In the genomic region with DNA sequence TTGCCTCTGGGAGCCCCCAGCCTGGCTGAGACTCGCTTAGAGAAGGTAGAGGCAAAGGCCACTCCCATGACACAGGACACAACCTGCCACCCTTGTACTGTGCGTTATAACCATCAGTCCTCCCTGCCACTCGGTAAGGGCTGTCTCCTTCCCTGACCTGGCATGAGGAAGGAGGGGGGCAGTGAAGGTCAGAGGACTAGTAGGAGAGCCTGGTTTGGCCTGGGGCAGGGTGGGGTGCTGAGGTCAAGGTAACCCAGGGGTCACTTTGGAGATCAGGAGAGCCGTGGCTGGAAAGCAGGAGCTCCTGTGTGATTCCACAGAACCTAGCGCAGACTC, we compare ENCODE assay signal across 14 cellular contexts. TPM values are rescaled to one million over a fixed set of nuclear protein-coding genes. Genes with fewer than 3 reads are reported as not detected.
DNase-seq lines count a peak whose midpoint lies in the region; ATAC-seq, FAIRE-seq and TF ChIP-seq lines count a peak whose summit lies in the region.
"Had no signal": no experiment of that assay in that cellular context is flagged by ENCODE, and none has a peak within 500 bp of the region (broad histone marks: within the 10 kb centered on the region; RNA-seq: fewer than 3 reads in every experiment).

No MANE protein-coding gene starts in this region.

- peaks cover 38% of the 10 kb centered on the region for H3K79me2 ChIP-seq in HepG2 (ENCODE audit: insufficient read depth, low read length)

- peak overlapping the region; percentile 100 for H3K27ac ChIP-seq in HepG2 (ENCODE audit: extremely low read length, insufficient read depth, low read length)
- H3K27ac ChIP-seq in right lobe of liver, result peak overlapping the region in 1 of 3 donors; percentile 98
- H3K27ac ChIP-seq in pancreas, result peak overlapping the region in 3 of 4 donors; percentile 96 to 100 (median 99)

- H3K9me3 ChIP-seq in HepG2 (ENCODE audit: low read length) (peaks cover 6% of the 10 kb centered on the region; the same call in 1 of the 2 replicates), right lobe of liver (no peaks in the 10 kb centered on the region), pancreas (no peaks in the 10 kb centered on the region)

- intact Hi-C loops in HepG2 (cut with micrococcal nuclease; ENCODE audit: unreplicated experiment), result no loop called here
- intact Hi-C loops in right lobe of liver (cut with DNase I), result no loop called here
- intact Hi-C loops in pancreas (cut with DNase I), result no loop called here

- no peak for TF ChIP-seq RAD21 in HepG2 (CRISPR knock-in tag; IDR thresholded peaks at IDR 0.05)

- H3K4me2 ChIP-seq in HepG2 (ENCODE audit: low read depth, low read length), result peak overlapping the region; percentile 93

- no peak for TF ChIP-seq CTCF in HepG2 (CRISPR knock-in tag; IDR thresholded peaks at IDR 0.05)
- TF ChIP-seq CTCF in right lobe of liver (IDR thresholded peaks at IDR 0.05), result no peak
- no peak for TF ChIP-seq CTCF in fibroblast of pulmonary artery (IDR thresholded peaks at IDR 0.05; ENCODE audit: low read length, missing control alignments)
- no peak for TF ChIP-seq CTCF in pancreas (IDR thresholded peaks at IDR 0.05)

- H4K20me1 ChIP-seq in HepG2 (ENCODE audit: insufficient read depth, low read length), result peaks cover 16% of the 10 kb centered on the region; the same call in 1 of the 2 replicates

- H3K36me3 ChIP-seq in HepG2 (replicated peaks in 1 of 2; ENCODE audit: control insufficient read depth in 1 of 2, insufficient read depth in 2 of 2, low read length in 2 of 2) (peaks cover 0 to 4% of the 10 kb centered on the region in 2 experiments; a peak in 1 of 5 replicates), right lobe of liver (no peaks in the 10 kb centered on the region), pancreas (no peaks in the 10 kb centered on the region)
- H3K36me3 ChIP-seq: spleen had no signal

- no peak for TF ChIP-seq EP300 in HepG2 (IDR thresholded peaks at IDR 0.05; ENCODE audit: low read depth in 2 of 2, low read length in 2 of 2)
- TF ChIP-seq EP300 in HepG2 (CRISPR knock-in tag; IDR thresholded peaks at IDR 0.05; ENCODE audit: borderline replicate concordance), result no peak

- H3K9ac ChIP-seq in HepG2 (ENCODE audit: insufficient read depth, low read depth, low read length), result peak overlapping the region; percentile 98; the same call in 1 of the 2 replicates

- POLR2A ChIA-PET in HepG2 (lab: Yijun Ruan, JAX), result no interaction called here

- 65% methylated on average over 5 of the region's 5 CpGs for WGBS in HepG2 (ENCODE audit: low lambda C conversion rate)
- 60% methylated on average over 3 of the region's 5 CpGs for WGBS in right lobe of liver (ENCODE audit: insufficient coverage, low coverage, low lambda C conversion rate, missing lambda C conversion rate)
- WGBS in pancreas, 2 donors, result 71 to 74% methylated on average over 5 of the region's 5 CpGs

- BruUV-seq in HepG2 (replicated peaks; lab: Mats Ljungman, UMichigan), result no TSS peak

- no peak for ATAC-seq in HepG2
- no peak for ATAC-seq in right lobe of liver
- no peak for ATAC-seq in pancreas
- no peak for ATAC-seq in GM18909 (IDR thresholded peaks at IDR 0.05; ENCODE audit: poor library complexity, unreplicated experiment)
- ATAC-seq in GM18519 (IDR thresholded peaks at IDR 0.05; ENCODE audit: low FRiP score, unreplicated experiment), result no peak

- TF ChIP-seq POLR2A in HepG2 (IDR thresholded peaks at IDR 0.05; ENCODE audit: insufficient read depth in 1 of 2, low read depth in 2 of 2, low read length in 2 of 2) (no peak; a peak in 2 of 4 replicates), right lobe of liver (IDR thresholded peaks at IDR 0.05) (no peak)

- H3K4me3 ChIP-seq in HepG2 (replicated peaks in 1 of 3; ENCODE audit: insufficient read depth in 1 of 3, low read depth in 2 of 3, low read length in 3 of 3), result peak overlapping the region; percentile 85 to 94 (median 92)
- peak overlapping the region in 1 of 3 donors; percentile 92 for H3K4me3 ChIP-seq in right lobe of liver
- H3K4me3 ChIP-seq in fibroblast of pulmonary artery (replicated peaks; ENCODE audit: low read depth, low read length), result peak overlapping the region; percentile 77
- peak overlapping the region in 1 of 4 donors; percentile 90 for H3K4me3 ChIP-seq in pancreas

- H3K4me1 ChIP-seq in HepG2 (ENCODE audit: insufficient read depth, low read length) (peaks cover 29% of the 10 kb centered on the region), right lobe of liver (peaks cover 0 to 9% (median 2%) of the 10 kb centered on the region in 4 donors), pancreas (peaks cover 0 to 8% (median 7%) of the 10 kb centered on the region in 3 donors)

- no peak for FAIRE-seq in HepG2 (lab: Jason Lieb, UNC)
- no peak for FAIRE-seq in pancreas (lab: Jason Lieb, UNC)
- FAIRE-seq: GM18507 had no signal

- in situ Hi-C loops in HepG2 (cut with HindIII; ENCODE audit: extremely low pct_ligation_motif_present, low pct_unique_long_range_greater_than_20kb), result no loop called here

- no peak overlapping the region for H2AFZ ChIP-seq in HepG2 (ENCODE audit: low read length)

- DNase-seq in HepG2 (ENCODE audit: low spot score) (no peak), right lobe of liver (no peak), fibroblast of pulmonary artery (ENCODE audit: low read depth) (no peak), pancreas (no peak), NCI-H1092 treated with DMSO at 0.1 percent for 48 hours (lab: John Stamatoyannopoulos, UW) (no peak), NCI-H2171 (lab: John Stamatoyannopoulos, UW) (no peak)
- DNase-seq: activated CD4-positive, alpha-beta T cell treated with anti-CD3 and anti-CD28 coated beads, Interleukin-2, amount 10 ng/mL, durations not matched to agents 7 days and 5 days; activated effector memory CD4-positive, alpha-beta T cell treated with Interleukin-2 at 50 U/mL for 16 hours; cortex of kidney; NCI-H1436 treated with DMSO at 0.1 percent for 48 hours; spleen had no signal

- H3K27me3 ChIP-seq in HepG2 (ENCODE audit: control insufficient read depth in 1 of 2, insufficient read depth in 2 of 2, low read length in 2 of 2), result no peaks in the 10 kb centered on the region; a peak in 1 of 5 replicates
- no peaks in the 10 kb centered on the region for H3K27me3 ChIP-seq in right lobe of liver
- H3K27me3 ChIP-seq in pancreas, result no peaks in the 10 kb centered on the region

- CTCF ChIA-PET in HepG2 (lab: Yijun Ruan, JAX; ENCODE audit: low intra/inter-chr PET ratio, low total read pairs), result no interaction called here

TF ChIP-seq in HepG2, 621 proteins besides CTCF, POLR2A, EP300 and RAD21 (continues in another document):
- TF ChIP-seq NR2C2 (CRISPR knock-in tag; IDR thresholded peaks at IDR 0.05; ENCODE audit: borderline replicate concordance) (0 out of 2 replicates have a peak, but pooled peaks have one; percentile 27), NR2F1 (CRISPR knock-in tag; IDR thresholded peaks at IDR 0.05) (0 out of 4 replicates have a peak, but pooled peaks of 1 of the 2 experiments have one; percentile 8), CHD4 (IDR thresholded peaks at IDR 0.05; ENCODE audit: borderline replicate concordance, low read length) (peak; percentile 50; the same call in 1 of the 2 replicates), NR2F6 (IDR thresholded peaks at IDR 0.05) (peak; percentile 35; the same call in 1 of the 2 replicates), NR2F6 (CRISPR knock-in tag; IDR thresholded peaks at IDR 0.05) (peak; percentile 7; the same call in 1 of the 2 replicates)
- TF ChIP-seq, protein P1, sequence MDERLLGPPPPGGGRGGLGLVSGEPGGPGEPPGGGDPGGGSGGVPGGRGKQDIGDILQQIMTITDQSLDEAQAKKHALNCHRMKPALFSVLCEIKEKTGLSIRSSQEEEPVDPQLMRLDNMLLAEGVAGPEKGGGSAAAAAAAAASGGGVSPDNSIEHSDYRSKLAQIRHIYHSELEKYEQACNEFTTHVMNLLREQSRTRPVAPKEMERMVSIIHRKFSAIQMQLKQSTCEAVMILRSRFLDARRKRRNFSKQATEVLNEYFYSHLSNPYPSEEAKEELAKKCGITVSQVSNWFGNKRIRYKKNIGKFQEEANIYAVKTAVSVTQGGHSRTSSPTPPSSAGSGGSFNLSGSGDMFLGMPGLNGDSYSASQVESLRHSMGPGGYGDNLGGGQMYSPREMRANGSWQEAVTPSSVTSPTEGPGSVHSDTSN (CRISPR knock-in tag; IDR thresholded peaks at IDR 0.05), result no peak

RNA-seq across cellular contexts. Expression of a gene that starts 6.9 kb away (rescaled TPM):
- total RNA-seq in HepG2 (2016; rRNA removed; fragmentation: Illumina TruSeq; extraction: Trizol) (12.8 and 17.4 TPM in 2 replicates), right lobe of liver (10 to 100 TPM; 27.0 to 36.9 (median 30.5) TPM), pancreas (10 to 100 TPM; 32.3 to 47.0 (median 36.9) TPM)
- 4.9 and 7.1 TPM in 2 replicates for total RNA-seq in HepG2 (2016; cell fraction: cytosol; rRNA removed; fragmentation: Illumina TruSeq; extraction: Trizol; ENCODE audit: low read depth)
- 12.8 and 21.5 TPM in 2 replicates for total RNA-seq in HepG2 (2016; cell fraction: insoluble cytoplasmic fraction; rRNA removed; fragmentation: Illumina TruSeq; extraction: Trizol)
- total RNA-seq in HepG2 (2016; cell fraction: membrane; rRNA removed; fragmentation: Illumina TruSeq; extraction: Trizol), result 4.9 and 5.6 TPM in 2 replicates
- 28.3 and 34.0 TPM in 2 replicates for total RNA-seq in HepG2 (2016; cell fraction: nucleus; rRNA removed; fragmentation: Illumina TruSeq; extraction: Trizol)
- polyA plus RNA-seq in HepG2 (2011; rRNA removed) (10.9 and 11.7 TPM in 2 replicates), pancreas (10 to 100 TPM; 30.1 to 80.6 TPM)
- 8.6 and 11.8 TPM in 2 replicates for polyA plus RNA-seq in HepG2 (2011; cell fraction: cytosol; rRNA removed)
- polyA plus RNA-seq in HepG2 (2011; cell fraction: nucleus; rRNA removed), result 65.7 and 102 TPM in 2 replicates
- polyA plus RNA-seq in HepG2 (2012), result 40.6 and 53.7 TPM in 2 replicates
- 0.71 and 1.3 TPM in 2 replicates for polyA plus RNA-seq in HepG2 (2016; cell fraction: cytosol; fragmentation: Illumina TruSeq; extraction: Trizol; ENCODE audit: low read depth)
- 16.6 and 19.8 TPM in 2 replicates for polyA plus RNA-seq in HepG2 (2016; cell fraction: insoluble cytoplasmic fraction; fragmentation: Illumina TruSeq; extraction: Trizol; ENCODE audit: low read depth)
- 0.82 and 1.2 TPM in 2 replicates for polyA plus RNA-seq in HepG2 (2016; cell fraction: membrane; fragmentation: Illumina TruSeq; extraction: Trizol; ENCODE audit: low read depth)
- polyA plus RNA-seq in HepG2 (2016; cell fraction: nucleus; fragmentation: Illumina TruSeq; extraction: Trizol; ENCODE audit: insufficient read depth, low read depth), result 58.8 and 59.2 TPM in 2 replicates
- polyA minus RNA-seq in HepG2 (2011; rRNA and poly(A)+ RNA removed; ENCODE audit: low replicate concordance), result 11.2 and 51.4 TPM in 2 replicates
- polyA minus RNA-seq in HepG2 (2011; cell fraction: cytosol; rRNA and poly(A)+ RNA removed), result 44.7 and 49.3 TPM in 2 replicates
- 49.2 and 54.8 TPM in 2 replicates for polyA minus RNA-seq in HepG2 (2011; cell fraction: nucleus; rRNA and poly(A)+ RNA removed)
